In the genomic region with DNA sequence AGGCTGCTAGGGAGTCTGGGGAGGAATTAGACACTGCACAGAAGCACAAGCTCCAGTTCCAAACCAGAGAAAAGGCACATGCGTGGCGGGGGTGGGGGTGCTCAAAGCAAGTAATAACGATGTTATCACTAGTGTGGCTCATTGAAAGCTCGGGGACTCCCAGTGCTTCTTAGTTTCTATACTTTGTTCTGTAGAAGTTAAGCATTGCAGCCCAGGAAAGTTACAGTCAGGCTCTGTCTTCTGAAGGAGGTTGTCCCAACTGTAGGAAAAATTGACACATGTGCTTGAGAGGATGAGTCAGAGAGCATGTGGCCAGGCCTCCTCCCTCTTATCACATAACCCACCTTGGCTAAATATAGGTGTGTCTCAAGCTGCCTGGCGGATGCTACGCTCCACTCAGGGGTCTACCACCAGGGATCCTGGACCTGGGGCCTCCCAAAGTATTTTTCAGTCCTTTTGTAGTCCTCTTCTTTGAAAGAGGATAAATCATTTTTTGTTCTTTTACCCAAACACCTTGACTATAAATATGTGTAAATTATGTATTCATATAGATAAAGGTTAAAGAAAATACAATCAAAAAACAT, we compare ENCODE assay signal across 8 cellular contexts. TPM values are rescaled to one million over a fixed set of nuclear protein-coding genes. Genes with fewer than 3 reads are reported as not detected.
A peak's percentile ranks its signal among the peaks of the same experiment; 100 is the strongest.
DNase-seq lines count a peak whose midpoint lies in the region; ATAC-seq and TF ChIP-seq lines count a peak whose summit lies in the region.

No MANE protein-coding gene starts in this region.

- peak; percentile 66 for ATAC-seq in activated CD8-positive, alpha-beta T cell treated with anti-CD3 and anti-CD28 coated beads, Interleukin-2, amount 10 ng/mL, durations not matched to agents 7 days and 5 days
- peak in 3 of 4 donors; percentile 48 to 71 (median 63) for ATAC-seq in heart left ventricle
- no peak for ATAC-seq in GM18520 (IDR thresholded peaks at IDR 0.05; ENCODE audit: unreplicated experiment)

- no peaks in the 10 kb centered on the region for H3K9me3 ChIP-seq in heart left ventricle

- peaks cover 14% of the 10 kb centered on the region for H3K4me1 Mint-ChIP-seq in activated CD8-positive, alpha-beta T cell treated with anti-CD3 and anti-CD28 coated beads, Interleukin-2, amount 10 ng/mL, durations not matched to agents 7 days and 5 days (ENCODE audit: low read depth)

- no peak overlapping the region for H3K27ac Mint-ChIP-seq in activated CD8-positive, alpha-beta T cell treated with anti-CD3 and anti-CD28 coated beads, Interleukin-2, amount 10 ng/mL, durations not matched to agents 7 days and 5 days

- no peaks in the 10 kb centered on the region for H3K27me3 ChIP-seq in heart left ventricle

- H3K36me3 Mint-ChIP-seq in activated CD8-positive, alpha-beta T cell treated with anti-CD3 and anti-CD28 coated beads, Interleukin-2, amount 10 ng/mL, durations not matched to agents 7 days and 5 days (ENCODE audit: low read depth): no peaks in the 10 kb centered on the region

- no peak for TF ChIP-seq CTCF in heart left ventricle (IDR thresholded peaks at IDR 0.05)

- 29 to 35% (median 32%) methylated on average over 6 of the region's 6 CpGs for WGBS in heart left ventricle, 4 donors

- no peak for TF ChIP-seq POLR2A in heart left ventricle (IDR thresholded peaks at IDR 0.05)

- peaks cover 1% of the 10 kb centered on the region for H3K27me3 Mint-ChIP-seq in activated CD8-positive, alpha-beta T cell treated with anti-CD3 and anti-CD28 coated beads, Interleukin-2, amount 10 ng/mL, durations not matched to agents 7 days and 5 days (ENCODE audit: low read depth)

- no peaks in the 10 kb centered on the region for H3K36me3 ChIP-seq in heart left ventricle

- H3K4me3 Mint-ChIP-seq in activated CD8-positive, alpha-beta T cell treated with anti-CD3 and anti-CD28 coated beads, Interleukin-2, amount 10 ng/mL, durations not matched to agents 7 days and 5 days: peak overlapping the region; percentile 9

- CTCF ChIA-PET in activated CD8-positive, alpha-beta T cell treated with anti-CD3 and anti-CD28 coated beads, Interleukin-2, amount 10 ng/mL, durations not matched to agents 7 days and 5 days (lab: Charles Lee): interaction anchor here (0.9 to 1.2 kb wide), 4 partner anchors 13 to 78 kb away, joined by 3 to 4 read pairs (median 4); no protein-coding TSS in a partner anchor

- peaks cover 0 to 25% (median 7%) of the 10 kb centered on the region in 12 donors for H3K4me1 ChIP-seq in heart left ventricle

- POLR2A ChIA-PET in activated CD8-positive, alpha-beta T cell treated with anti-CD3 and anti-CD28 coated beads, Interleukin-2, amount 10 ng/mL, durations not matched to agents 7 days and 5 days (lab: Charles Lee): interaction anchor here (0.6 to 1.1 kb wide), 2 partner anchors 15 to 928 kb away, joined by 3 read pairs; no protein-coding TSS in a partner anchor

- peak overlapping the region in 1 of 12 donors; percentile 23 for H3K4me3 ChIP-seq in heart left ventricle

- no peaks in the 10 kb centered on the region for H3K9me3 Mint-ChIP-seq in activated CD8-positive, alpha-beta T cell treated with anti-CD3 and anti-CD28 coated beads, Interleukin-2, amount 10 ng/mL, durations not matched to agents 7 days and 5 days (ENCODE audit: insufficient read depth)

- DNase-seq in A172 (ENCODE audit: low spot score): peak; percentile 84
- DNase-seq in HT1080 (ENCODE audit: low read depth): peak; percentile 80
- DNase-seq in activated CD8-positive, alpha-beta T cell treated with anti-CD3 and anti-CD28 coated beads, Interleukin-2, amount 10 ng/mL, durations not matched to agents 7 days and 5 days: peak; percentile 31
- DNase-seq in heart left ventricle: no peak
- peak; percentile 37 to 77 (median 43) for DNase-seq in stimulated activated CD4-positive, alpha-beta T cell treated with anti-CD3 and anti-CD28 coated beads, TNF-alpha, amount 100 ng/mL, for 24 hours (ENCODE audit: low read depth in 3 of 3)
- DNase-seq in SKM-1 treated with dmso at 0.1 percent for 144 hours (lab: John Stamatoyannopoulos, UW; ENCODE audit: unreplicated experiment): no peak
- no peak for DNase-seq in MV-4-11 (lab: John Stamatoyannopoulos, UW)

- intact Hi-C loops in heart left ventricle (cut with DNase I): no loop called here

- no peak overlapping the region for H3K27ac ChIP-seq in heart left ventricle

RNA-seq across cellular contexts. Expression of gene GALNT5, which starts 3.8 kb away (rescaled TPM):
- total RNA-seq in A172 (2014; rRNA removed; shearing (Covaris generic)): not detected in 2 replicates
- not detected in 2 replicates for total RNA-seq in HT1080 (2014; rRNA removed; shearing (Covaris generic))
- 0.01 and 0.09 TPM in 2 replicates for polyA plus RNA-seq in HT1080 (2015; cell fraction: cytosol; rRNA removed)
- polyA plus RNA-seq in HT1080 (2015; cell fraction: nucleus; rRNA removed): 0.12 and 0.17 TPM in 2 replicates
- not detected for total RNA-seq in activated CD8-positive, alpha-beta T cell treated with anti-CD3 and anti-CD28 coated beads, Interleukin-2, amount 10 ng/mL, durations not matched to agents 7 days and 5 days
- total RNA-seq in heart left ventricle: 1 to 10 TPM in 1 of 9 donors, under 1 TPM in 7, not detected in 1; 0.04 to 1.0 (median 0.21) TPM
- under 1 TPM; 0.04 TPM for polyA plus RNA-seq in heart left ventricle

Comparison
In these comparisons a context has a peak if more than half of its experiments do, and no peak if none do; other contexts are left out.
1. DNase-seq: peak in A172 (single experiment), HT1080 (single experiment), activated CD8-positive, alpha-beta T cell treated with anti-CD3 and anti-CD28 coated beads, Interleukin-2, amount 10 ng/mL, durations not matched to agents 7 days and 5 days (single experiment) and stimulated activated CD4-positive, alpha-beta T cell treated with anti-CD3 and anti-CD28 coated beads, TNF-alpha, amount 100 ng/mL, for 24 hours (3 of 3); none in heart left ventricle (0 of 5), SKM-1 treated with dmso at 0.1 percent for 144 hours (single experiment) and MV-4-11 (single experiment).